Comparison of ENCODE assay signal across 9 cellular contexts in the genomic region with DNA sequence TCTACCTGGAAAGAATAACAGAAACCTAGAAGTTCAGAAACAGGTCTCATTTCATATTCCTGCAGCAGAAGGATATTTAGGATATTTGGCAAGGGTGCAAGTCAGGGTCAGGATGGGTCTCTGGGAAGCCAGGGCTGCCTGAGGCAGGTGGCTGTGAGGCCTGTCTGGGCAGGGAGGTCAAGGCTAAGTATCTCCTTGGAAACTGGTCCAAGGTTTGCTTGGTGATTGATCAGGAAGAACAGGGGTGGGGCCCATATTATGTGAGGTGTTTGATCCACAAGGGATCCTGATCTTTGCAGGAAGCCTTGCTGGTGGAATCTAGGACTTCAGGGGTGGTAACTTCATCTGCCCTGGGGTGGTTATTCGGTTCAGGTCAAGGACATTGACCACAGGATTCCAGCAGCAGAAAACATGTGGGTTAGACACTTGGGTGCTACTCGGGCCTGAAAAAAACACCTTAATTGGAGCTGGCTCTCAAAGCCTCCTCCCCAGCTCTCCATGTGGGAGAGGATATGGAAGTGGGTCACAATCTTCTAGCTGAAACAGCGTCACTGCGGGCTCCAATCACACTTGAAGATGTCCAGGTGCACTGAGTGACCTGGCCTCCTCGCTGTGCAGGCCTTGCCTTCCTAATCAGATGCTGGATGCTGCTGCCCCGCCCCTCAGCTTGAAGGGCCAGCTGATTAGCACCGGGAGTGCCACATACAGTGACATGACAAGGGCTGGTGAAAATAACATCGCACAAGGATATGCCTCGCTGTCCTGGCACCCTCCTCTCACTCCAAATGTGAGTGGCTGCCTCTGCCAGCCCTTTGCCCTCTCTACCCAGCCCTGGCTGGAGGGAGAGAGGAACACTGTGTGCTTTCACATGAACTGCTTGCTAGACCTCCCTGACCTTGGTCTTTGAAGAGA. TPM values are rescaled to one million over a fixed set of nuclear protein-coding genes. Genes with fewer than 3 reads are reported as not detected.
DNase-seq lines count a peak whose midpoint lies in the region; ATAC-seq and TF ChIP-seq lines count a peak whose summit lies in the region.
"Had no signal": no experiment of that assay in that cellular context is flagged by ENCODE, and none has a peak within 500 bp of the region (broad histone marks: within the 10 kb centered on the region; RNA-seq: fewer than 3 reads in every experiment).

No MANE protein-coding gene starts in this region.

- TF ChIP-seq CTCF in ascending aorta (IDR thresholded peaks at IDR 0.05) (no peak), OCI-LY7 (conservative IDR thresholded peaks at IDR 0.05; ENCODE audit: low read length) (no peak)

- POLR2A ChIA-PET in OCI-LY7 (lab: Charles Lee): interaction anchor here (0.6 to 1.1 kb wide), 4 partner anchors 9 to 443 kb away, joined by 3 read pairs; a partner anchor contains a TSS

- H3K4me1 ChIP-seq in ascending aorta: peaks cover 12 to 23% of the 10 kb centered on the region in 2 donors
- H3K4me1 ChIP-seq in OCI-LY7 (ENCODE audit: insufficient read depth, low read length, poor library complexity, severe bottlenecking): peaks cover 7% of the 10 kb centered on the region

- no peak overlapping the region for H3K4me3 ChIP-seq in ascending aorta
- H3K4me3 ChIP-seq in OCI-LY7 (ENCODE audit: low read depth, low read length, poor library complexity, severe bottlenecking): no peak overlapping the region

- CTCF ChIA-PET in OCI-LY7 (lab: Charles Lee; ENCODE audit: unreplicated experiment): no interaction called here

- no peaks in the 10 kb centered on the region for H3K9me3 Mint-ChIP-seq in immature natural killer cell
- H3K9me3 Mint-ChIP-seq: CD4-positive, CD25-positive, alpha-beta regulatory T cell had no signal

- H3K4me1 Mint-ChIP-seq in immature natural killer cell: peaks cover 23 to 51% of the 10 kb centered on the region in 2 donors

- no peaks in the 10 kb centered on the region for H3K36me3 ChIP-seq in ascending aorta
- H3K36me3 ChIP-seq in OCI-LY7 (ENCODE audit: insufficient read depth, low read length): no peaks in the 10 kb centered on the region

- H3K27me3 ChIP-seq in ascending aorta: no peaks in the 10 kb centered on the region

- peaks cover 0 to 3% (median 0%) of the 10 kb centered on the region in 3 donors for H3K36me3 Mint-ChIP-seq in immature natural killer cell

- H3K4me3 Mint-ChIP-seq in immature natural killer cell: peak overlapping the region in 2 of 5 donors; percentile 0 to 10
- H3K4me3 Mint-ChIP-seq: CD4-positive, CD25-positive, alpha-beta regulatory T cell had no signal

- ATAC-seq in sciatic nerve (peak; percentile 19), GM21619 (IDR thresholded peaks at IDR 0.05; ENCODE audit: unreplicated experiment) (no peak)

- no TSS peak for BruUV-seq in OCI-LY7 (replicated peaks; lab: Mats Ljungman, UMichigan)

- H3K9me3 ChIP-seq in ascending aorta (no peaks in the 10 kb centered on the region), OCI-LY7 (ENCODE audit: low read length) (no peaks in the 10 kb centered on the region)

- intact Hi-C loops in ascending aorta (cut with DNase I): no loop called here
- intact Hi-C loops in sciatic nerve (cut with DNase I): no loop called here
- intact Hi-C loops in OCI-LY7 (cut with micrococcal nuclease; ENCODE audit: unreplicated experiment): no loop called here

- no peaks in the 10 kb centered on the region for H4K20me1 ChIP-seq in OCI-LY7 (ENCODE audit: insufficient read depth, low read length)

- no peaks in the 10 kb centered on the region for H3K79me2 ChIP-seq in OCI-LY7 (ENCODE audit: insufficient read depth, low read depth, low read length)

- peak overlapping the region; percentile 30 to 87 (median 74) for H3K27ac Mint-ChIP-seq in immature natural killer cell

- H3K27ac ChIP-seq in ascending aorta (peak overlapping the region; percentile 63 to 70), OCI-LY7 (ENCODE audit: low read depth, low read length, poor library complexity, severe bottlenecking) (no peak overlapping the region)

- no peaks in the 10 kb centered on the region for H3K27me3 Mint-ChIP-seq in immature natural killer cell (ENCODE audit: low read depth in 3 of 3)
- H3K27me3 Mint-ChIP-seq: CD4-positive, CD25-positive, alpha-beta regulatory T cell had no signal

- no peaks in the 10 kb centered on the region for H3K9me2 ChIP-seq in OCI-LY7 (ENCODE audit: insufficient read depth, low read length)

- H2AFZ ChIP-seq in OCI-LY7 (ENCODE audit: low read length): no peak overlapping the region

- DNase-seq in COLO668 (lab: John Stamatoyannopoulos, UW; ENCODE audit: unreplicated experiment) (peak; percentile 32), ascending aorta (ENCODE audit: low spot score in 2 of 2) (no peak), immature natural killer cell (no peak), sciatic nerve (ENCODE audit: low spot score) (no peak), OCI-LY7 (ENCODE audit: low spot score) (no peak), glomerular visceral epithelial cell (ENCODE audit: extremely low spot score) (no peak)
- no peak for DNase-seq in stimulated activated CD4-positive, alpha-beta T cell treated with anti-CD3 and anti-CD28 coated beads, Interleukin-4, amount 100 ng/mL, for 24 hours
- DNase-seq: CD4-positive, CD25-positive, alpha-beta regulatory T cell had no signal

- H3K4me2 ChIP-seq in OCI-LY7 (ENCODE audit: low read length): no peak overlapping the region

RNA-seq across cellular contexts. Expression of a gene that starts 8.7 kb away (rescaled TPM):
- 74.1 TPM for total RNA-seq in ascending aorta
- polyA plus RNA-seq in immature natural killer cell: 10 to 100 TPM; 41.0 to 51.5 (median 45.5) TPM
- total RNA-seq in sciatic nerve: 27.6 TPM
- total RNA-seq in OCI-LY7 (2014; rRNA removed; shearing (Covaris generic)): 9.6 and 14.7 TPM in 2 replicates
- total RNA-seq in OCI-LY7 (2022): 17.4 and 21.3 TPM in 2 replicates

RNA-seq across cellular contexts. Expression of a gene that starts 41.8 kb away (rescaled TPM):
- total RNA-seq in ascending aorta (3.7 TPM), sciatic nerve (42.4 TPM), OCI-LY7 (2022) (28.1 and 31.4 TPM in 2 replicates)
- polyA plus RNA-seq in immature natural killer cell: 10 to 100 TPM; 32.3 to 44.9 (median 36.2) TPM
- 19.1 and 29.3 TPM in 2 replicates for total RNA-seq in OCI-LY7 (2014; rRNA removed; shearing (Covaris generic))

RNA-seq across cellular contexts. Expression of a gene that starts 41.9 kb away (rescaled TPM):
- total RNA-seq in ascending aorta (7.9 TPM), sciatic nerve (10.7 TPM), OCI-LY7 (2022) (6.5 and 7.0 TPM in 2 replicates)
- 1 to 10 TPM; 1.4 to 10.0 (median 7.1) TPM for polyA plus RNA-seq in immature natural killer cell
- 3.8 and 5.4 TPM in 2 replicates for total RNA-seq in OCI-LY7 (2014; rRNA removed; shearing (Covaris generic))
